1 cellular context compared by ENCODE assay signal in the genomic region with DNA sequence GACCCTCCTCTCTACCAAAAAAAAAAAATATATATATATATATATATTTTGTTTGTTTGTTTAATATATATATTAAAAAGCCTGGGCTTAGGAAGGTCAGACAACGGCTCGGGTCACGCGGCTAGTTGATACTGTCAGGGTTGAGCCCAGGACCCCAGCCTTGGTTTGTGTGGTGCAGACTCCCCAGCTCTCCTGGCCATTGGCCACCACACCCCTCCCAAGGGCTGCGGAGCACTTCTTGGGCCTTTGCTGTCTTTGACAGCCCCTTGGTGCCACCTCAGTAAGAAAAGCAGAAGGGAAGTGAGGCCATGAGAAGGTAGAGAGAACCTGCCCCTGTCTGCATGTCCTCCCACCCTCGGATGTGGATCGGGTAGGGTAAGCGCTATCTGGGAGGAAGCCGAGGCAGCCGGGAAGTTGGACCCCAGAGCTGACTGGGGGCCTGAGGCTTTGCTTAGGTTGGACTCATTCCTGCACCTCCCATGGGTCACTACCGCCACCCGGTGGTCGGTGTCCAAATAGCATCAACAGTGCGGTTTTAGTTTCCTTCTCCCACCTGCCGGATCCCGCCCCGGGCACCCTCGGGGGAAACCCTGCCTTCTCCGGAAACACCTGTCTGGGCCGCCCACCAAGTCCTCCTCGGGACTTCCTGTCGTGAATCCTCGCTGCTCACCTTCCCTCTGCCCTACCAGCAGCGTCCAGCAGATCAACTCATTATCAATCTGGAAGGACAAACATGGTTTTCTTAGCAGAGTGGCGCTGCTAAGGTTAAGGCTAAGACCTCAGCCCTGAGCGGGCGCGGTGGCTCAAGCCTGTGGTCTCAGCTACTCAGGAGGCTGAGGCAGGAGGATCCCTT.
TF ChIP-seq lines count a peak whose summit lies in the region.

No MANE protein-coding gene starts in this region.

TF ChIP-seq in GM23338, 12 proteins besides CTCF, POLR2A, EP300 and RAD21:
- TF ChIP-seq NANOG (IDR thresholded peaks at IDR 0.05; ENCODE audit: borderline replicate concordance): no peak
- TF ChIP-seq EZH2 (IDR thresholded peaks at IDR 0.05; ENCODE audit: low read depth, unreplicated experiment): no peak
- no peak for TF ChIP-seq ZNF331 (CRISPR knock-in tag; IDR thresholded peaks at IDR 0.05; ENCODE audit: low read depth)
- no peak for TF ChIP-seq JUNB (IDR thresholded peaks at IDR 0.05; ENCODE audit: unreplicated experiment)
- TF ChIP-seq, protein P1, sequence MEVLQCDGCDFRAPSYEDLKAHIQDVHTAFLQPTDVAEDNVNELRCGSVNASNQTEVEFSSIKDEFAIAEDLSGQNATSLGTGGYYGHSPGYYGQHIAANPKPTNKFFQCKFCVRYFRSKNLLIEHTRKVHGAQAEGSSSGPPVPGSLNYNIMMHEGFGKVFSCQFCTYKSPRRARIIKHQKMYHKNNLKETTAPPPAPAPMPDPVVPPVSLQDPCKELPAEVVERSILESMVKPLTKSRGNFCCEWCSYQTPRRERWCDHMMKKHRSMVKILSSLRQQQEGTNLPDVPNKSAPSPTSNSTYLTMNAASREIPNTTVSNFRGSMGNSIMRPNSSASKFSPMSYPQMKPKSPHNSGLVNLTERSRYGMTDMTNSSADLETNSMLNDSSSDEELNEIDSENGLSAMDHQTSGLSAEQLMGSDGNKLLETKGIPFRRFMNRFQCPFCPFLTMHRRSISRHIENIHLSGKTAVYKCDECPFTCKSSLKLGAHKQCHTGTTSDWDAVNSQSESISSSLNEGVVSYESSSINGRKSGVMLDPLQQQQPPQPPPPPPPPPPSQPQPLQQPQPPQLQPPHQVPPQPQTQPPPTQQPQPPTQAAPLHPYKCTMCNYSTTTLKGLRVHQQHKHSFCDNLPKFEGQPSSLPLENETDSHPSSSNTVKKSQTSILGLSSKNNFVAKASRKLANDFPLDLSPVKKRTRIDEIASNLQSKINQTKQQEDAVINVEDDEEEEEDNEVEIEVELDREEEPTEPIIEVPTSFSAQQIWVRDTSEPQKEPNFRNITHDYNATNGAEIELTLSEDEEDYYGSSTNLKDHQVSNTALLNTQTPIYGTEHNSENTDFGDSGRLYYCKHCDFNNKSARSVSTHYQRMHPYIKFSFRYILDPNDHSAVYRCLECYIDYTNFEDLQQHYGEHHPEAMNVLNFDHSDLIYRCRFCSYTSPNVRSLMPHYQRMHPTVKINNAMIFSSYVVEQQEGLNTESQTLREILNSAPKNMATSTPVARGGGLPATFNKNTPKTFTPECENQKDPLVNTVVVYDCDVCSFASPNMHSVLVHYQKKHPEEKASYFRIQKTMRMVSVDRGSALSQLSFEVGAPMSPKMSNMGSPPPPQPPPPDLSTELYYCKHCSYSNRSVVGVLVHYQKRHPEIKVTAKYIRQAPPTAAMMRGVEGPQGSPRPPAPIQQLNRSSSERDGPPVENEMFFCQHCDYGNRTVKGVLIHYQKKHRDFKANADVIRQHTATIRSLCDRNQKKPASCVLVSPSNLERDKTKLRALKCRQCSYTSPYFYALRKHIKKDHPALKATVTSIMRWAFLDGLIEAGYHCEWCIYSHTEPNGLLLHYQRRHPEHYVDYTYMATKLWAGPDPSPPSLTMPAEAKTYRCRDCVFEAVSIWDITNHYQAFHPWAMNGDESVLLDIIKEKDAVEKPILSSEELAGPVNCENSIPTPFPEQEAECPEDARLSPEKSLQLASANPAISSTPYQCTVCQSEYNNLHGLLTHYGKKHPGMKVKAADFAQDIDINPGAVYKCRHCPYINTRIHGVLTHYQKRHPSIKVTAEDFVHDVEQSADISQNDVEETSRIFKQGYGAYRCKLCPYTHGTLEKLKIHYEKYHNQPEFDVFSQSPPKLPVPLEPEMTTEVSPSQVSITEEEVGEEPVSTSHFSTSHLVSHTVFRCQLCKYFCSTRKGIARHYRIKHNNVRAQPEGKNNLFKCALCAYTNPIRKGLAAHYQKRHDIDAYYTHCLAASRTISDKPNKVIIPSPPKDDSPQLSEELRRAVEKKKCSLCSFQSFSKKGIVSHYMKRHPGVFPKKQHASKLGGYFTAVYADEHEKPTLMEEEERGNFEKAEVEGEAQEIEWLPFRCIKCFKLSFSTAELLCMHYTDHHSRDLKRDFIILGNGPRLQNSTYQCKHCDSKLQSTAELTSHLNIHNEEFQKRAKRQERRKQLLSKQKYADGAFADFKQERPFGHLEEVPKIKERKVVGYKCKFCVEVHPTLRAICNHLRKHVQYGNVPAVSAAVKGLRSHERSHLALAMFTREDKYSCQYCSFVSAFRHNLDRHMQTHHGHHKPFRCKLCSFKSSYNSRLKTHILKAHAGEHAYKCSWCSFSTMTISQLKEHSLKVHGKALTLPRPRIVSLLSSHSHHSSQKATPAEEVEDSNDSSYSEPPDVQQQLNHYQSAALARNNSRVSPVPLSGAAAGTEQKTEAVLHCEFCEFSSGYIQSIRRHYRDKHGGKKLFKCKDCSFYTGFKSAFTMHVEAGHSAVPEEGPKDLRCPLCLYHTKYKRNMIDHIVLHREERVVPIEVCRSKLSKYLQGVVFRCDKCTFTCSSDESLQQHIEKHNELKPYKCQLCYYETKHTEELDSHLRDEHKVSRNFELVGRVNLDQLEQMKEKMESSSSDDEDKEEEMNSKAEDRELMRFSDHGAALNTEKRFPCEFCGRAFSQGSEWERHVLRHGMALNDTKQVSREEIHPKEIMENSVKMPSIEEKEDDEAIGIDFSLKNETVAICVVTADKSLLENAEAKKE (CRISPR knock-in tag; IDR thresholded peaks at IDR 0.05): no peak
- no peak for TF ChIP-seq ZNF114 (CRISPR knock-in tag; IDR thresholded peaks at IDR 0.05)
- no peak for TF ChIP-seq CREB1 (CRISPR knock-in tag; IDR thresholded peaks at IDR 0.05; ENCODE audit: low read depth)
- TF ChIP-seq POLR2AphosphoS5 (IDR thresholded peaks at IDR 0.05; ENCODE audit: low read depth): no peak
- TF ChIP-seq, protein P2, sequence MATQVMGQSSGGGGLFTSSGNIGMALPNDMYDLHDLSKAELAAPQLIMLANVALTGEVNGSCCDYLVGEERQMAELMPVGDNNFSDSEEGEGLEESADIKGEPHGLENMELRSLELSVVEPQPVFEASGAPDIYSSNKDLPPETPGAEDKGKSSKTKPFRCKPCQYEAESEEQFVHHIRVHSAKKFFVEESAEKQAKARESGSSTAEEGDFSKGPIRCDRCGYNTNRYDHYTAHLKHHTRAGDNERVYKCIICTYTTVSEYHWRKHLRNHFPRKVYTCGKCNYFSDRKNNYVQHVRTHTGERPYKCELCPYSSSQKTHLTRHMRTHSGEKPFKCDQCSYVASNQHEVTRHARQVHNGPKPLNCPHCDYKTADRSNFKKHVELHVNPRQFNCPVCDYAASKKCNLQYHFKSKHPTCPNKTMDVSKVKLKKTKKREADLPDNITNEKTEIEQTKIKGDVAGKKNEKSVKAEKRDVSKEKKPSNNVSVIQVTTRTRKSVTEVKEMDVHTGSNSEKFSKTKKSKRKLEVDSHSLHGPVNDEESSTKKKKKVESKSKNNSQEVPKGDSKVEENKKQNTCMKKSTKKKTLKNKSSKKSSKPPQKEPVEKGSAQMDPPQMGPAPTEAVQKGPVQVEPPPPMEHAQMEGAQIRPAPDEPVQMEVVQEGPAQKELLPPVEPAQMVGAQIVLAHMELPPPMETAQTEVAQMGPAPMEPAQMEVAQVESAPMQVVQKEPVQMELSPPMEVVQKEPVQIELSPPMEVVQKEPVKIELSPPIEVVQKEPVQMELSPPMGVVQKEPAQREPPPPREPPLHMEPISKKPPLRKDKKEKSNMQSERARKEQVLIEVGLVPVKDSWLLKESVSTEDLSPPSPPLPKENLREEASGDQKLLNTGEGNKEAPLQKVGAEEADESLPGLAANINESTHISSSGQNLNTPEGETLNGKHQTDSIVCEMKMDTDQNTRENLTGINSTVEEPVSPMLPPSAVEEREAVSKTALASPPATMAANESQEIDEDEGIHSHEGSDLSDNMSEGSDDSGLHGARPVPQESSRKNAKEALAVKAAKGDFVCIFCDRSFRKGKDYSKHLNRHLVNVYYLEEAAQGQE (IDR thresholded peaks at IDR 0.05; ENCODE audit: unreplicated experiment): no peak
- TF ChIP-seq, protein P3, sequence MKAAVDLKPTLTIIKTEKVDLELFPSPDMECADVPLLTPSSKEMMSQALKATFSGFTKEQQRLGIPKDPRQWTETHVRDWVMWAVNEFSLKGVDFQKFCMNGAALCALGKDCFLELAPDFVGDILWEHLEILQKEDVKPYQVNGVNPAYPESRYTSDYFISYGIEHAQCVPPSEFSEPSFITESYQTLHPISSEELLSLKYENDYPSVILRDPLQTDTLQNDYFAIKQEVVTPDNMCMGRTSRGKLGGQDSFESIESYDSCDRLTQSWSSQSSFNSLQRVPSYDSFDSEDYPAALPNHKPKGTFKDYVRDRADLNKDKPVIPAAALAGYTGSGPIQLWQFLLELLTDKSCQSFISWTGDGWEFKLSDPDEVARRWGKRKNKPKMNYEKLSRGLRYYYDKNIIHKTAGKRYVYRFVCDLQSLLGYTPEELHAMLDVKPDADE (IDR thresholded peaks at IDR 0.05): no peak
- TF ChIP-seq EZH2phosphoT487 (IDR thresholded peaks at IDR 0.05; ENCODE audit: unreplicated experiment): no peak
- no peak for TF ChIP-seq STAT1 (IDR thresholded peaks at IDR 0.05; ENCODE audit: unreplicated experiment)
